In genomic region chr1:230387876-230388275, GRCh38 we compare ENCODE assay signal across 1 cellular context.
TF ChIP-seq lines count a peak whose summit lies in the region.

No MANE protein-coding gene starts in this region.

TF ChIP-seq in H1, 55 proteins besides CTCF, POLR2A, EP300 and RAD21 (continued from another document):
- no peak for TF ChIP-seq KDM4A (IDR thresholded peaks at IDR 0.05; ENCODE audit: low read depth, low read length, severe bottlenecking)
- no peak for TF ChIP-seq SP4 (IDR thresholded peaks at IDR 0.05; ENCODE audit: low read length)
- no peak for TF ChIP-seq HDAC6 (IDR thresholded peaks at IDR 0.05; ENCODE audit: low read depth, low read length)
- TF ChIP-seq CBX5 (IDR thresholded peaks at IDR 0.05; ENCODE audit: low read depth, low read length) = no peak
- no peak for TF ChIP-seq HDAC2 (IDR thresholded peaks at IDR 0.05; ENCODE audit: borderline replicate concordance in 1 of 2, low read depth in 2 of 2, low read length in 2 of 2)
- no peak for TF ChIP-seq CREB1 (IDR thresholded peaks at IDR 0.05)
- no peak for TF ChIP-seq USF2 (IDR thresholded peaks at IDR 0.05; ENCODE audit: low read length)
- no peak for TF ChIP-seq EZH2 (IDR thresholded peaks at IDR 0.05; ENCODE audit: low read depth, low read length, severe bottlenecking)
- no peak for TF ChIP-seq SUZ12 (IDR thresholded peaks at IDR 0.05; ENCODE audit: low read length)
- no peak for TF ChIP-seq JUN (IDR thresholded peaks at IDR 0.05; ENCODE audit: low read depth, low read length)
- TF ChIP-seq ATF3 (IDR thresholded peaks at IDR 0.05; ENCODE audit: insufficient read depth, low read depth, low read length) = no peak
